ENCODE assay signal across 24 cellular contexts in genomic region chr3:32293908-32294307, GRCh38. TPM values are rescaled to one million over a fixed set of nuclear protein-coding genes. Genes with fewer than 3 reads are reported as not detected.
DNase-seq lines count a peak whose midpoint lies in the region; ATAC-seq, FAIRE-seq and TF ChIP-seq lines count a peak whose summit lies in the region.
"Had no signal": no experiment of that assay in that cellular context is flagged by ENCODE, and none has a peak within 500 bp of the region (broad histone marks: within the 10 kb centered on the region; RNA-seq: fewer than 3 reads in every experiment).

No MANE protein-coding gene starts in this region.

- BruUV-seq in Caco-2 (replicated peaks; lab: Mats Ljungman, UMichigan) (no TSS peak), HepG2 (replicated peaks; lab: Mats Ljungman, UMichigan) (no TSS peak)

- peak; percentile 59 to 68 for DNase-seq in Caco-2
- no peak for DNase-seq in bronchial epithelial cell (ENCODE audit: low read depth)
- no peak for DNase-seq in HepG2 (ENCODE audit: low spot score)
- DNase-seq in NCI-H526 treated with DMSO at 0.1 percent for 48 hours (lab: John Stamatoyannopoulos, UW): no peak
- DNase-seq in anterior cingulate cortex (lab: John Stamatoyannopoulos, UW): no peak
- no peak for DNase-seq in stimulated activated CD8-positive, alpha-beta memory T cell treated with anti-CD3 and anti-CD28 coated beads, Interleukin-4, amount 100 ng/mL, for 48 hours
- DNase-seq: CD4-positive, CD25-positive, alpha-beta regulatory T cell; COR-L47; MM.1S; NCI-H1048; NCI-H1417; NCI-H1694; NCI-H2029 treated with DMSO at 0.1 percent for 48 hours; NCI-H446 treated with DMSO at 0.1 percent for 48 hours; NCI-H526; Right ventricle myocardium superior; RPMI8226 had no signal

- H3K79me2 ChIP-seq in HepG2 (ENCODE audit: insufficient read depth, low read length) (peaks cover 9% of the 10 kb centered on the region), parathyroid adenoma (peaks cover 35% of the 10 kb centered on the region)

- peak overlapping the region; percentile 95 for H3K27ac Mint-ChIP-seq in Caco-2 (ENCODE audit: unreplicated experiment)
- H3K27ac Mint-ChIP-seq: IgD-negative memory B cell had no signal

- H3K27ac ChIP-seq in HepG2 (ENCODE audit: extremely low read length, insufficient read depth, low read length) (peak overlapping the region; percentile 14), parathyroid adenoma (peak overlapping the region; percentile 91)
- H3K27ac ChIP-seq: KMS-11 had no signal

- no peaks in the 10 kb centered on the region for H4K20me1 ChIP-seq in HepG2 (ENCODE audit: insufficient read depth, low read length)

- WGBS in HepG2 (ENCODE audit: low lambda C conversion rate): 13% methylated on average over 3 of the region's 3 CpGs

- H3K9me3 ChIP-seq in Caco-2 (no peaks in the 10 kb centered on the region), HepG2 (ENCODE audit: low read length) (no peaks in the 10 kb centered on the region), parathyroid adenoma (ENCODE audit: control insufficient read depth, low read length) (no peaks in the 10 kb centered on the region)

- peaks cover 17% of the 10 kb centered on the region for H3K4me1 Mint-ChIP-seq in Caco-2 (ENCODE audit: low read depth, unreplicated experiment)

- H3K4me3 ChIP-seq in Caco-2 (ENCODE audit: low read depth, low read length) (no peak overlapping the region), bronchial epithelial cell (ENCODE audit: low read depth, low read length) (no peak overlapping the region), HepG2 (replicated peaks in 1 of 3; ENCODE audit: insufficient read depth in 1 of 3, low read depth in 2 of 3, low read length in 3 of 3) (no peak overlapping the region), parathyroid adenoma (ENCODE audit: low read depth, low read length) (no peak overlapping the region)
- H3K4me3 ChIP-seq: GM12878 had no signal

- H3K27me3 ChIP-seq in Caco-2 (replicated peaks; ENCODE audit: control insufficient read depth, insufficient read depth, low read length) (no peaks in the 10 kb centered on the region), bronchial epithelial cell (ENCODE audit: control insufficient read depth, insufficient read depth, low read length) (no peaks in the 10 kb centered on the region), HepG2 (ENCODE audit: control insufficient read depth in 1 of 2, insufficient read depth in 2 of 2, low read length in 2 of 2) (no peaks in the 10 kb centered on the region), parathyroid adenoma (ENCODE audit: control insufficient read depth, insufficient read depth, low read length) (no peaks in the 10 kb centered on the region)

- FAIRE-seq in bronchial epithelial cell (lab: Jason Lieb, UNC) (peak; percentile 40), HepG2 (lab: Jason Lieb, UNC) (peak; percentile 68)
- FAIRE-seq: G401.6, GM12878, H54 had no signal

- no peak overlapping the region for H3K9ac ChIP-seq in HepG2 (ENCODE audit: insufficient read depth, low read depth, low read length)
- no peak overlapping the region for H3K9ac ChIP-seq in parathyroid adenoma
- H3K9ac ChIP-seq: KMS-11 had no signal

- no peak for TF ChIP-seq RAD21 in HepG2 (CRISPR knock-in tag; IDR thresholded peaks at IDR 0.05)

- no peak for TF ChIP-seq POLR2A in HepG2 (IDR thresholded peaks at IDR 0.05; ENCODE audit: insufficient read depth in 1 of 2, low read depth in 2 of 2, low read length in 2 of 2)

- POLR2A ChIA-PET in Caco-2 (lab: Charles Lee): no interaction called here
- POLR2A ChIA-PET in HepG2 (lab: Yijun Ruan, JAX): no interaction called here

- no peaks in the 10 kb centered on the region for H3K9me3 Mint-ChIP-seq in Caco-2 (ENCODE audit: unreplicated experiment)
- H3K9me3 Mint-ChIP-seq: CD4-positive, CD25-positive, alpha-beta regulatory T cell; IgD-negative memory B cell had no signal

- no peaks in the 10 kb centered on the region for H3K36me3 ChIP-seq in Caco-2 (ENCODE audit: control insufficient read depth, insufficient read depth, low read length)
- no peaks in the 10 kb centered on the region for H3K36me3 ChIP-seq in bronchial epithelial cell (ENCODE audit: control insufficient read depth, insufficient read depth, low read length)
- no peaks in the 10 kb centered on the region for H3K36me3 ChIP-seq in HepG2 (replicated peaks in 1 of 2; ENCODE audit: control insufficient read depth in 1 of 2, insufficient read depth in 2 of 2, low read length in 2 of 2)
- H3K36me3 ChIP-seq in parathyroid adenoma (ENCODE audit: control insufficient read depth, insufficient read depth, low read length): no peaks in the 10 kb centered on the region

- CTCF ChIA-PET in Caco-2 (lab: Charles Lee): interaction anchor here (1.0 kb wide), 1 partner anchor 11 kb away, joined by 3 read pairs; no protein-coding TSS in a partner anchor
- CTCF ChIA-PET in HepG2 (lab: Yijun Ruan, JAX; ENCODE audit: low intra/inter-chr PET ratio, low total read pairs): no interaction called here

- H2AFZ ChIP-seq in HepG2 (ENCODE audit: low read length) (no peak overlapping the region), parathyroid adenoma (no peak overlapping the region)

- H3K36me3 Mint-ChIP-seq in Caco-2 (ENCODE audit: insufficient read depth, unreplicated experiment): peaks cover 13% of the 10 kb centered on the region
- H3K36me3 Mint-ChIP-seq: IgD-negative memory B cell had no signal

- intact Hi-C loops in Caco-2 (cut with micrococcal nuclease; ENCODE audit: unreplicated experiment) (loop anchor here (2.0 kb wide), 1 partner anchor 17 kb away; no protein-coding TSS in a partner anchor), HepG2 (cut with micrococcal nuclease; ENCODE audit: unreplicated experiment) (loop anchor here (5.0 to 10.0 kb wide), 2 partner anchors 57 to 101 kb away; partner anchors contain the start of genes CMTM7 and CMTM8)

- in situ Hi-C loops in HepG2 (cut with HindIII; ENCODE audit: extremely low pct_ligation_motif_present, low pct_unique_long_range_greater_than_20kb): no loop called here

- TF ChIP-seq CTCF in Caco-2 (IDR thresholded peaks at IDR 0.05; ENCODE audit: insufficient read depth in 1 of 2, low read depth in 1 of 2, low read length in 1 of 2, severe bottlenecking in 1 of 2, unreplicated experiment in 1 of 2): no peak
- no peak for TF ChIP-seq CTCF in bronchial epithelial cell (IDR thresholded peaks at IDR 0.05; ENCODE audit: insufficient read depth, low read length, severe bottlenecking)
- TF ChIP-seq CTCF in HepG2 (CRISPR knock-in tag; IDR thresholded peaks at IDR 0.05): no peak
- TF ChIP-seq CTCF in parathyroid adenoma (IDR thresholded peaks at IDR 0.05): no peak

- H3K4me1 ChIP-seq in Caco-2 (peaks cover 50% of the 10 kb centered on the region), HepG2 (ENCODE audit: insufficient read depth, low read length) (peaks cover 58% of the 10 kb centered on the region), parathyroid adenoma (peaks cover 55% of the 10 kb centered on the region)

- H3K4me3 Mint-ChIP-seq in Caco-2 (ENCODE audit: unreplicated experiment): peak overlapping the region; percentile 62
- H3K4me3 Mint-ChIP-seq: CD4-positive, CD25-positive, alpha-beta regulatory T cell had no signal

- H3K27me3 Mint-ChIP-seq in Caco-2 (ENCODE audit: insufficient read depth, unreplicated experiment): no peaks in the 10 kb centered on the region
- H3K27me3 Mint-ChIP-seq: CD4-positive, CD25-positive, alpha-beta regulatory T cell; IgD-negative memory B cell had no signal

- ATAC-seq in HepG2 (no peak), GM18519 (IDR thresholded peaks at IDR 0.05; ENCODE audit: low FRiP score, unreplicated experiment) (no peak)
- ATAC-seq: GM12878 had no signal

- no peak overlapping the region for H3K4me2 ChIP-seq in HepG2 (ENCODE audit: low read depth, low read length)
- H3K4me2 ChIP-seq in parathyroid adenoma (ENCODE audit: low read length): no peak overlapping the region
- H3K4me2 ChIP-seq: KMS-11 had no signal

- TF ChIP-seq EP300 in HepG2 (IDR thresholded peaks at IDR 0.05; ENCODE audit: low read depth in 2 of 2, low read length in 2 of 2) (no peak), HepG2 (CRISPR knock-in tag; IDR thresholded peaks at IDR 0.05; ENCODE audit: borderline replicate concordance) (no peak)

TF ChIP-seq in HepG2, 621 proteins besides CTCF, POLR2A, EP300 and RAD21:
- TF ChIP-seq HNF4A (CRISPR knock-in tag; IDR thresholded peaks at IDR 0.05) (peak; percentile 30; the same call in 1 of the 2 replicates), FOXO1 (CRISPR knock-in tag; IDR thresholded peaks at IDR 0.05) (0 out of 2 replicates have a peak, but pooled peaks have one; percentile 9), ZMYM2 (CRISPR knock-in tag; IDR thresholded peaks at IDR 0.05) (no peak)

RNA-seq across cellular contexts. Expression of gene CMTM8, which starts 55.4 kb away (rescaled TPM):
- total RNA-seq in Caco-2 (2022) (28.2 and 28.5 TPM in 2 replicates), bronchial epithelial cell (0.79 and 1.2 TPM in 2 replicates), HepG2 (2016; rRNA removed; fragmentation: Illumina TruSeq; extraction: Trizol) (6.6 and 8.9 TPM in 2 replicates)
- total RNA-seq in HepG2 (2016; cell fraction: cytosol; rRNA removed; fragmentation: Illumina TruSeq; extraction: Trizol; ENCODE audit: low read depth): 7.3 and 8.5 TPM in 2 replicates
- total RNA-seq in HepG2 (2016; cell fraction: insoluble cytoplasmic fraction; rRNA removed; fragmentation: Illumina TruSeq; extraction: Trizol): 6.3 and 8.6 TPM in 2 replicates
- 8.6 and 9.8 TPM in 2 replicates for total RNA-seq in HepG2 (2016; cell fraction: membrane; rRNA removed; fragmentation: Illumina TruSeq; extraction: Trizol)
- 8.5 TPM in 2 replicates for total RNA-seq in HepG2 (2016; cell fraction: nucleus; rRNA removed; fragmentation: Illumina TruSeq; extraction: Trizol)
- 15.2 and 15.8 TPM in 2 replicates for polyA plus RNA-seq in HepG2 (2011; rRNA removed)
- polyA plus RNA-seq in HepG2 (2011; cell fraction: cytosol; rRNA removed): 18.1 and 20.5 TPM in 2 replicates
- 9.4 and 10.5 TPM in 2 replicates for polyA plus RNA-seq in HepG2 (2011; cell fraction: nucleus; rRNA removed)
- 13.2 and 15.0 TPM in 2 replicates for polyA plus RNA-seq in HepG2 (2012)
- 7.0 and 9.1 TPM in 2 replicates for polyA plus RNA-seq in HepG2 (2016; cell fraction: cytosol; fragmentation: Illumina TruSeq; extraction: Trizol; ENCODE audit: low read depth)
- 16.9 and 18.0 TPM in 2 replicates for polyA plus RNA-seq in HepG2 (2016; cell fraction: insoluble cytoplasmic fraction; fragmentation: Illumina TruSeq; extraction: Trizol; ENCODE audit: low read depth)
- polyA plus RNA-seq in HepG2 (2016; cell fraction: membrane; fragmentation: Illumina TruSeq; extraction: Trizol; ENCODE audit: low read depth): 11.2 and 14.1 TPM in 2 replicates
- polyA plus RNA-seq in HepG2 (2016; cell fraction: nucleus; fragmentation: Illumina TruSeq; extraction: Trizol; ENCODE audit: insufficient read depth, low read depth): 26.6 and 27.7 TPM in 2 replicates
- polyA minus RNA-seq in HepG2 (2011; rRNA and poly(A)+ RNA removed; ENCODE audit: low replicate concordance): 18.5 TPM in 1 of 2 replicates, not detected in the other
- polyA minus RNA-seq in HepG2 (2011; cell fraction: cytosol; rRNA and poly(A)+ RNA removed): 7.0 and 9.0 TPM in 2 replicates
- polyA minus RNA-seq in HepG2 (2011; cell fraction: nucleus; rRNA and poly(A)+ RNA removed): 3.2 and 4.0 TPM in 2 replicates

Comparison
In these comparisons a context has a peak if more than half of its experiments do, and no peak if none do; other contexts are left out.
1. DNase-seq: peak in Caco-2 (2 of 2); none in bronchial epithelial cell (single experiment), HepG2 (single experiment), NCI-H526 treated with DMSO at 0.1 percent for 48 hours (single experiment), anterior cingulate cortex (0 of 58) and stimulated activated CD8-positive, alpha-beta memory T cell treated with anti-CD3 and anti-CD28 coated beads, Interleukin-4, amount 100 ng/mL, for 48 hours (single experiment).